23 cellular contexts compared by ENCODE assay signal in the genomic region with DNA sequence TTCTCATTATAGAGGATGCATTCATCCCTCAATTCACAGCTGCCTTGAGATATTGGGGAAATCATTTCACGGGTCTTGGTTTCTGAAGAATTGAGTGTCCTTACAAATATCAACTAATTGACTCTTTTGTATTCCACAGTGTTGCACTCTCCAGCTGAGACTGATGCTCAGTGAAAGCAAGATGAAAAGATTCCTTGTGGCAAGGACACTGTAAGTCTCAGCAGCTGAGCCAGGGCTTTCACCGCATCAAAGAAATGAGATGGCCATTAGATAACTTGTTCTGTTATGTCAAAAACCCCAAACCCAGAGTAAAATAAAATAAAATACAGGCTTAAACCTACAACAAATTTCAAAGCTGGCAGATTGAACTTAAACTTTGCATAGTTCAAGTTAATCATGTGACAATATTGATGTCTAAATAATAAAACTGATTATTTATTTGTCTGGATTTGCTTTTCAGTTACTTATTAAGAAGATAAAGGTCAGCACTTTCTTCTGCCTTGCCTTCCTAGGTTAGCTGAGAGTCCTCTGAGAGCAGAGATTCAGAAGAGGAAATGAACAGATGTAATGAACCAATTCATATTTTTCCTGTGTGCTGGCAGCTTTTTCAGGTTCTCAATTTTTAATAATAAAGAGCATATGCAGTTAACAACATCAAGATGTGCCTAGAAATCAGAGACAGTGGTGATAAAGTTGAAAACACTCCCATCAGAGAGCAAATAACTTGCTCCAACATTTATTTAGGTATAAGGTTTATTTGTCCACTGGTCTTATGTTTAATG.
"Had no signal": no experiment of that assay in that cellular context is flagged by ENCODE, and none has a peak within 500 bp of the region (broad histone marks: within the 10 kb centered on the region; RNA-seq: fewer than 3 reads in every experiment).

No MANE protein-coding gene starts in this region.

- H3K27ac ChIP-seq: left ventricle myocardium inferior, parathyroid adenoma, sigmoid colon, thoracic aorta, vagina had no signal

- H3K27me3 ChIP-seq: sigmoid colon, vagina had no signal

- H3K27ac Mint-ChIP-seq: activated B cell treated with CpG ODN at 0.5 μM for 24 hours; activated CD4-positive, alpha-beta T cell treated with anti-CD3 and anti-CD28 coated beads for 36 hours; activated naive CD4-positive, alpha-beta T cell treated with anti-CD3 and anti-CD28 coated beads for 36 hours; activated naive CD8-positive, alpha-beta T cell treated with anti-CD3 and anti-CD28 coated beads, Interleukin-2, amount 10 ng/mL, durations not matched to agents 7 days and 5 days; activated T-cell treated with anti-CD3 and anti-CD28 coated beads, Interleukin-2, amount 50 U/mL, for 72 hours; nephron; type B pancreatic cell had no signal

- H3K9ac ChIP-seq: parathyroid adenoma had no signal

- H3K9me3 ChIP-seq: sigmoid colon, thoracic aorta, vagina had no signal

- H3K4me3 Mint-ChIP-seq: activated B cell treated with CpG ODN at 0.5 μM for 24 hours; activated CD4-positive, alpha-beta T cell treated with anti-CD3 and anti-CD28 coated beads for 36 hours; activated naive CD4-positive, alpha-beta T cell treated with anti-CD3 and anti-CD28 coated beads for 36 hours; activated naive CD8-positive, alpha-beta T cell treated with anti-CD3 and anti-CD28 coated beads, Interleukin-2, amount 10 ng/mL, durations not matched to agents 7 days and 5 days; activated T-cell treated with anti-CD3 and anti-CD28 coated beads, Interleukin-2, amount 50 U/mL, for 72 hours; nephron; type B pancreatic cell had no signal

- H2AFZ ChIP-seq: parathyroid adenoma had no signal

- H3K36me3 ChIP-seq: left ventricle myocardium inferior, sigmoid colon, thoracic aorta, vagina had no signal

- H3K4me1 Mint-ChIP-seq: activated B cell treated with CpG ODN at 0.5 μM for 24 hours; activated CD4-positive, alpha-beta T cell treated with anti-CD3 and anti-CD28 coated beads for 36 hours had no signal

- H3K4me3 ChIP-seq: left ventricle myocardium inferior, sigmoid colon, thoracic aorta, vagina had no signal

- DNase-seq: activated B cell treated with CpG ODN at 0.5 μM for 24 hours; activated CD4-positive, alpha-beta T cell treated with anti-CD3 and anti-CD28 coated beads for 36 hours; activated CD4-positive, alpha-beta T cell treated with anti-CD3 and anti-CD28 coated beads, Interleukin-2, amount 50 U/mL, for 48 hours; activated effector memory CD4-positive, alpha-beta T cell treated with Interleukin-2 at 50 U/mL for 16 hours; activated naive CD4-positive, alpha-beta T cell treated with anti-CD3 and anti-CD28 coated beads for 36 hours; activated naive CD8-positive, alpha-beta T cell treated with anti-CD3 and anti-CD28 coated beads, Interleukin-2, amount 10 ng/mL, durations not matched to agents 7 days and 5 days; activated T-cell treated with anti-CD3 and anti-CD28 coated beads, Interleukin-2, amount 50 U/mL, for 72 hours; amniotic stem cell; cortex of kidney; foreskin melanocyte; hippocampal formation; left ventricle myocardium inferior; midbrain; sigmoid colon; stimulated activated CD4-positive, alpha-beta T cell treated with anti-CD3 and anti-CD28 coated beads, Interleukin-2, amount 100 ng/mL, for 48 hours; stimulated activated CD8-positive, alpha-beta memory T cell treated with anti-CD3 and anti-CD28 coated beads, Interleukin-4, amount 100 ng/mL, for 48 hours; stimulated activated naive CD4-positive, alpha-beta T cell; T-helper 9 cell had no signal

- H3K9me3 Mint-ChIP-seq: nephron, type B pancreatic cell had no signal

- H3K4me1 ChIP-seq: left ventricle myocardium inferior, parathyroid adenoma, vagina had no signal

- H3K79me2 ChIP-seq: parathyroid adenoma had no signal

- H3K36me3 Mint-ChIP-seq: type B pancreatic cell had no signal
